ENCODE assay signal across 8 cellular contexts in genomic region chr11:86066033-86066432, GRCh38. TPM values are rescaled to one million over a fixed set of nuclear protein-coding genes. Genes with fewer than 3 reads are reported as not detected.
DNase-seq lines count a peak whose midpoint lies in the region; ATAC-seq, FAIRE-seq and TF ChIP-seq lines count a peak whose summit lies in the region.

No MANE protein-coding gene starts in this region.

- H3K36me3 ChIP-seq in bronchial epithelial cell (ENCODE audit: control insufficient read depth, insufficient read depth, low read length) (no peaks in the 10 kb centered on the region), muscle layer of duodenum (ENCODE audit: control insufficient read depth in 1 of 2, insufficient read depth in 2 of 2, low read length in 2 of 2) (peaks cover 0 to 13% of the 10 kb centered on the region in 2 donors), adrenal gland (replicated peaks in 1 of 2) (no peaks in the 10 kb centered on the region)

- H3K9me3 ChIP-seq in muscle layer of duodenum (ENCODE audit: control insufficient read depth in 1 of 2, low read length in 2 of 2), result no peaks in the 10 kb centered on the region
- H3K9me3 ChIP-seq in adrenal gland (replicated peaks in 1 of 3), result no peaks in the 10 kb centered on the region

- FAIRE-seq in bronchial epithelial cell (lab: Jason Lieb, UNC), result no peak

- peak overlapping the region; percentile 96 for H3K4me3 Mint-ChIP-seq in stimulated activated naive CD8-positive, alpha-beta T cell treated with anti-CD3 and anti-CD28 coated beads, Interleukin-15, Interleukin-2, amounts not matched to agents 100 ng/mL and 50 ng/mL, for 24 hours

- H3K27me3 Mint-ChIP-seq in stimulated activated naive CD8-positive, alpha-beta T cell treated with anti-CD3 and anti-CD28 coated beads, Interleukin-15, Interleukin-2, amounts not matched to agents 100 ng/mL and 50 ng/mL, for 24 hours, result no peaks in the 10 kb centered on the region

- no peak for TF ChIP-seq POLR2A in adrenal gland (IDR thresholded peaks at IDR 0.05)

- ATAC-seq in stimulated activated naive CD8-positive, alpha-beta T cell treated with anti-CD3 and anti-CD28 coated beads, Interleukin-15, Interleukin-2, amounts not matched to agents 100 U/mL and 50 U/mL, for 24 hours, result no peak
- no peak for ATAC-seq in HG02642 (IDR thresholded peaks at IDR 0.05; ENCODE audit: poor library complexity, unreplicated experiment)
- ATAC-seq in HG02852 (IDR thresholded peaks at IDR 0.05; ENCODE audit: unreplicated experiment), result no peak

- H3K36me3 Mint-ChIP-seq in stimulated activated naive CD8-positive, alpha-beta T cell treated with anti-CD3 and anti-CD28 coated beads, Interleukin-15, Interleukin-2, amounts not matched to agents 100 ng/mL and 50 ng/mL, for 24 hours (ENCODE audit: low read depth), result peaks cover 45% of the 10 kb centered on the region

- H3K4me1 Mint-ChIP-seq in stimulated activated naive CD8-positive, alpha-beta T cell treated with anti-CD3 and anti-CD28 coated beads, Interleukin-15, Interleukin-2, amounts not matched to agents 100 ng/mL and 50 ng/mL, for 24 hours (ENCODE audit: low read depth), result peaks cover 64% of the 10 kb centered on the region

- 29 to 55% (median 49%) methylated on average over 3 of the region's 3 CpGs for WGBS in adrenal gland, 4 donors

- H3K27ac ChIP-seq in muscle layer of duodenum (ENCODE audit: low read length) (peak overlapping the region; percentile 99), adrenal gland (peak overlapping the region in 2 of 5 donors; percentile 1 to 97)

- H3K27ac Mint-ChIP-seq in stimulated activated naive CD8-positive, alpha-beta T cell treated with anti-CD3 and anti-CD28 coated beads, Interleukin-15, Interleukin-2, amounts not matched to agents 100 ng/mL and 50 ng/mL, for 24 hours, result peak overlapping the region; percentile 95

- H3K27me3 ChIP-seq in bronchial epithelial cell (ENCODE audit: control insufficient read depth, insufficient read depth, low read length) (no peaks in the 10 kb centered on the region), muscle layer of duodenum (ENCODE audit: low read depth, low read length) (no peaks in the 10 kb centered on the region), adrenal gland (no peaks in the 10 kb centered on the region)

- H3K9me3 Mint-ChIP-seq in stimulated activated naive CD8-positive, alpha-beta T cell treated with anti-CD3 and anti-CD28 coated beads, Interleukin-15, Interleukin-2, amounts not matched to agents 100 ng/mL and 50 ng/mL, for 24 hours, result no peaks in the 10 kb centered on the region

- intact Hi-C loops in adrenal gland (cut with DNase I), result no loop called here

- TF ChIP-seq CTCF in bronchial epithelial cell (IDR thresholded peaks at IDR 0.05; ENCODE audit: insufficient read depth, low read length, severe bottlenecking), result no peak
- no peak for TF ChIP-seq CTCF in adrenal gland (IDR thresholded peaks at IDR 0.05)

- peak overlapping the region; percentile 79 for H3K4me3 ChIP-seq in bronchial epithelial cell (ENCODE audit: low read depth, low read length)
- peak overlapping the region; percentile 88 to 98 for H3K4me3 ChIP-seq in muscle layer of duodenum (ENCODE audit: low read depth in 1 of 2, low read length in 2 of 2)
- H3K4me3 ChIP-seq in adrenal gland, result peak overlapping the region in 1 of 4 donors; percentile 84

- H3K4me1 ChIP-seq in muscle layer of duodenum (ENCODE audit: control insufficient read depth in 1 of 2, insufficient read depth in 2 of 2, low read length in 2 of 2) (peaks cover 11 to 18% of the 10 kb centered on the region in 2 donors), adrenal gland (replicated peaks in 1 of 2) (peaks cover 18 to 58% of the 10 kb centered on the region in 2 donors)

- no peak for DNase-seq in stimulated activated naive CD8-positive, alpha-beta T cell treated with anti-CD3 and anti-CD28 coated beads, Interleukin-15, Interleukin-2, amounts not matched to agents 100 U/mL and 50 U/mL, for 24 hours
- DNase-seq in bronchial epithelial cell (ENCODE audit: low read depth) (no peak), adrenal gland (no peak), NCI-H526 (lab: John Stamatoyannopoulos, UW) (no peak)

RNA-seq across cellular contexts. Expression of gene PICALM, which starts 2.9 kb away (rescaled TPM):
- total RNA-seq in bronchial epithelial cell (196 and 203 TPM in 2 replicates), adrenal gland (100 to 1,000 TPM in 7 of 8 donors, 10 to 100 TPM in 1; 96.3 to 194 (median 121) TPM)
- 100 to 1,000 TPM in 1 of 3 donors, 10 to 100 TPM in 2; 33.9 to 217 (median 52.8) TPM for polyA plus RNA-seq in adrenal gland
